9 cellular contexts compared by ENCODE assay signal in genomic region chr6:37695857-37696219, GRCh38. TPM values are rescaled to one million over a fixed set of nuclear protein-coding genes. Genes with fewer than 3 reads are reported as not detected.
DNase-seq lines count a peak whose midpoint lies in the region; ATAC-seq and TF ChIP-seq lines count a peak whose summit lies in the region.
"Had no signal": no experiment of that assay in that cellular context is flagged by ENCODE, and none has a peak within 500 bp of the region (broad histone marks: within the 10 kb centered on the region; RNA-seq: fewer than 3 reads in every experiment).

No MANE protein-coding gene starts in this region.

- no peak for TF ChIP-seq EP300 in SK-N-SH (IDR thresholded peaks at IDR 0.05; ENCODE audit: borderline replicate concordance in 1 of 2, low read depth in 1 of 2, low read length in 1 of 2)

- H3K27ac ChIP-seq in SK-N-SH (ENCODE audit: low read depth in 2 of 2, low read length in 1 of 2) (no peak overlapping the region), iPS-18a (ENCODE audit: low read length) (no peak overlapping the region)

- peaks cover 39% of the 10 kb centered on the region for H3K27me3 Mint-ChIP-seq in activated CD8-positive, alpha-beta T cell treated with anti-CD3 and anti-CD28 coated beads for 36 hours
- H3K27me3 Mint-ChIP-seq in stimulated activated naive CD8-positive, alpha-beta T cell treated with anti-CD3 and anti-CD28 coated beads, Interleukin-15, Interleukin-2, amounts not matched to agents 100 ng/mL and 50 ng/mL, for 24 hours: peaks cover 51% of the 10 kb centered on the region

- H3F3A ChIP-seq in SK-N-SH (replicated peaks; ENCODE audit: insufficient read depth): no peaks in the 10 kb centered on the region

- POLR2A ChIA-PET in SK-N-SH (lab: Yijun Ruan, JAX): no interaction called here
- POLR2A ChIA-PET in activated CD8-positive, alpha-beta T cell treated with anti-CD3 and anti-CD28 coated beads for 36 hours (lab: Charles Lee): no interaction called here

- TF ChIP-seq RAD21 in SK-N-SH (IDR thresholded peaks at IDR 0.05; ENCODE audit: low read length): no peak

- no peak for TF ChIP-seq CTCF in SK-N-SH (IDR thresholded peaks at IDR 0.05)
- no peak for TF ChIP-seq CTCF in activated CD8-positive, alpha-beta T cell treated with anti-CD3 and anti-CD28 coated beads for 36 hours (IDR thresholded peaks at IDR 0.05)

- H3K27me3 ChIP-seq in SK-N-SH (ENCODE audit: insufficient read depth) (no peaks in the 10 kb centered on the region), iPS-18a (ENCODE audit: control insufficient read depth, insufficient read depth, low read length) (peaks cover 85% of the 10 kb centered on the region)

- CTCF ChIA-PET in SK-N-SH (lab: Yijun Ruan, JAX): no interaction called here
- CTCF ChIA-PET in activated CD8-positive, alpha-beta T cell treated with anti-CD3 and anti-CD28 coated beads for 36 hours (lab: Charles Lee): no interaction called here

- H3K27ac Mint-ChIP-seq in activated CD8-positive, alpha-beta T cell treated with anti-CD3 and anti-CD28 coated beads for 36 hours: no peak overlapping the region
- no peak overlapping the region for H3K27ac Mint-ChIP-seq in stimulated activated naive CD8-positive, alpha-beta T cell treated with anti-CD3 and anti-CD28 coated beads, Interleukin-15, Interleukin-2, amounts not matched to agents 100 ng/mL and 50 ng/mL, for 24 hours

- H3K36me3 ChIP-seq in SK-N-SH (replicated peaks in 1 of 2; ENCODE audit: control insufficient read depth in 1 of 2, insufficient read depth in 2 of 2, low read length in 1 of 2) (no peaks in the 10 kb centered on the region), iPS-18a (ENCODE audit: control insufficient read depth, low read depth, low read length) (no peaks in the 10 kb centered on the region)

- H3K9me3 ChIP-seq in SK-N-SH (no peaks in the 10 kb centered on the region), iPS-18a (ENCODE audit: control insufficient read depth, low read depth, low read length) (no peaks in the 10 kb centered on the region)

- H3K9me3 Mint-ChIP-seq in activated CD8-positive, alpha-beta T cell treated with anti-CD3 and anti-CD28 coated beads for 36 hours: no peaks in the 10 kb centered on the region
- no peaks in the 10 kb centered on the region for H3K9me3 Mint-ChIP-seq in stimulated activated naive CD8-positive, alpha-beta T cell treated with anti-CD3 and anti-CD28 coated beads, Interleukin-15, Interleukin-2, amounts not matched to agents 100 ng/mL and 50 ng/mL, for 24 hours

- H3K4me2 ChIP-seq in SK-N-SH: peak overlapping the region; percentile 98

- WGBS in SK-N-SH (ENCODE audit: low lambda C conversion rate): 36% methylated on average over 19 of the region's 19 CpGs

- H2AFZ ChIP-seq in SK-N-SH (ENCODE audit: low read depth): no peak overlapping the region

- peaks cover 4 to 25% of the 10 kb centered on the region in 2 experiments; a peak in 3 of 4 replicates for H3K4me1 ChIP-seq in SK-N-SH (ENCODE audit: control insufficient read depth in 1 of 2, insufficient read depth in 2 of 2, low read depth in 1 of 2, low read length in 1 of 2)
- peaks cover 16% of the 10 kb centered on the region for H3K4me1 ChIP-seq in iPS-18a (ENCODE audit: control insufficient read depth, low read depth, low read length)

- DNase-seq in SK-N-SH (peak; percentile 58), NCI-H128 (lab: John Stamatoyannopoulos, UW; ENCODE audit: unreplicated experiment) (no peak)
- no peak for DNase-seq in activated CD8-positive, alpha-beta T cell treated with anti-CD3 and anti-CD28 coated beads for 36 hours
- no peak for DNase-seq in activated effector memory CD4-positive, alpha-beta T cell treated with anti-CD3 and anti-CD28 coated beads, Interleukin-2, amount 50 U/mL, for 16 hours
- DNase-seq: SIG-M5 had no signal

- no peaks in the 10 kb centered on the region for H3K79me2 ChIP-seq in SK-N-SH (ENCODE audit: insufficient read depth)

- intact Hi-C loops in activated CD8-positive, alpha-beta T cell treated with anti-CD3 and anti-CD28 coated beads for 36 hours (cut with micrococcal nuclease): loop anchor here (5.0 kb wide), 1 partner anchor 796 kb away; no protein-coding TSS in a partner anchor

- H3K4me3 Mint-ChIP-seq in activated CD8-positive, alpha-beta T cell treated with anti-CD3 and anti-CD28 coated beads for 36 hours: peak overlapping the region; percentile 67
- peak overlapping the region; percentile 80 for H3K4me3 Mint-ChIP-seq in stimulated activated naive CD8-positive, alpha-beta T cell treated with anti-CD3 and anti-CD28 coated beads, Interleukin-15, Interleukin-2, amounts not matched to agents 100 ng/mL and 50 ng/mL, for 24 hours

- H3K4me1 Mint-ChIP-seq in activated CD8-positive, alpha-beta T cell treated with anti-CD3 and anti-CD28 coated beads for 36 hours (ENCODE audit: low read depth): peaks cover 15% of the 10 kb centered on the region
- peaks cover 12% of the 10 kb centered on the region for H3K4me1 Mint-ChIP-seq in stimulated activated naive CD8-positive, alpha-beta T cell treated with anti-CD3 and anti-CD28 coated beads, Interleukin-15, Interleukin-2, amounts not matched to agents 100 ng/mL and 50 ng/mL, for 24 hours (ENCODE audit: low read depth)

- H3K9ac ChIP-seq in SK-N-SH: peak overlapping the region; percentile 30; the same call in 1 of the 2 replicates
- H3K9ac ChIP-seq in iPS-18a (ENCODE audit: low read length): no peak overlapping the region

- peaks cover 21% of the 10 kb centered on the region for H4K20me1 ChIP-seq in SK-N-SH (ENCODE audit: insufficient read depth)

- no peaks in the 10 kb centered on the region for H3K9me2 ChIP-seq in SK-N-SH

- ATAC-seq in SK-N-SH treated with all-trans-retinoic acid at 6 μM for 48 hours: no peak
- no peak for ATAC-seq in activated CD8-positive, alpha-beta T cell treated with anti-CD3 and anti-CD28 coated beads for 36 hours
- no peak for ATAC-seq in HG02623 (IDR thresholded peaks at IDR 0.05; ENCODE audit: unreplicated experiment)

- H3K4me3 ChIP-seq in SK-N-SH (ENCODE audit: low read depth in 2 of 2, low read length in 1 of 2) (peak overlapping the region; percentile 69 to 89), iPS-18a (ENCODE audit: low read length) (peak overlapping the region; percentile 73)

- H3K36me3 Mint-ChIP-seq in activated CD8-positive, alpha-beta T cell treated with anti-CD3 and anti-CD28 coated beads for 36 hours (ENCODE audit: low read depth): no peaks in the 10 kb centered on the region
- no peaks in the 10 kb centered on the region for H3K36me3 Mint-ChIP-seq in stimulated activated naive CD8-positive, alpha-beta T cell treated with anti-CD3 and anti-CD28 coated beads, Interleukin-15, Interleukin-2, amounts not matched to agents 100 ng/mL and 50 ng/mL, for 24 hours (ENCODE audit: low read depth)

TF ChIP-seq in SK-N-SH, 30 proteins besides CTCF, POLR2A, EP300 and RAD21 (continues in another document):
- TF ChIP-seq FOSL2 (IDR thresholded peaks at IDR 0.05; ENCODE audit: borderline replicate concordance, low read depth): no peak
- no peak for TF ChIP-seq PBX3 (IDR thresholded peaks at IDR 0.05)

TF ChIP-seq in SK-N-SH treated with all-trans-retinoic acid at 6 μM for 48 hours, 23 proteins besides CTCF, POLR2A, EP300 and RAD21:
- TF ChIP-seq, protein P1, sequence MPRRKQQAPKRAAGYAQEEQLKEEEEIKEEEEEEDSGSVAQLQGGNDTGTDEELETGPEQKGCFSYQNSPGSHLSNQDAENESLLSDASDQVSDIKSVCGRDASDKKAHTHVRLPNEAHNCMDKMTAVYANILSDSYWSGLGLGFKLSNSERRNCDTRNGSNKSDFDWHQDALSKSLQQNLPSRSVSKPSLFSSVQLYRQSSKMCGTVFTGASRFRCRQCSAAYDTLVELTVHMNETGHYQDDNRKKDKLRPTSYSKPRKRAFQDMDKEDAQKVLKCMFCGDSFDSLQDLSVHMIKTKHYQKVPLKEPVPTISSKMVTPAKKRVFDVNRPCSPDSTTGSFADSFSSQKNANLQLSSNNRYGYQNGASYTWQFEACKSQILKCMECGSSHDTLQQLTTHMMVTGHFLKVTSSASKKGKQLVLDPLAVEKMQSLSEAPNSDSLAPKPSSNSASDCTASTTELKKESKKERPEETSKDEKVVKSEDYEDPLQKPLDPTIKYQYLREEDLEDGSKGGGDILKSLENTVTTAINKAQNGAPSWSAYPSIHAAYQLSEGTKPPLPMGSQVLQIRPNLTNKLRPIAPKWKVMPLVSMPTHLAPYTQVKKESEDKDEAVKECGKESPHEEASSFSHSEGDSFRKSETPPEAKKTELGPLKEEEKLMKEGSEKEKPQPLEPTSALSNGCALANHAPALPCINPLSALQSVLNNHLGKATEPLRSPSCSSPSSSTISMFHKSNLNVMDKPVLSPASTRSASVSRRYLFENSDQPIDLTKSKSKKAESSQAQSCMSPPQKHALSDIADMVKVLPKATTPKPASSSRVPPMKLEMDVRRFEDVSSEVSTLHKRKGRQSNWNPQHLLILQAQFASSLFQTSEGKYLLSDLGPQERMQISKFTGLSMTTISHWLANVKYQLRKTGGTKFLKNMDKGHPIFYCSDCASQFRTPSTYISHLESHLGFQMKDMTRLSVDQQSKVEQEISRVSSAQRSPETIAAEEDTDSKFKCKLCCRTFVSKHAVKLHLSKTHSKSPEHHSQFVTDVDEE (CRISPR knock-in tag; IDR thresholded peaks at IDR 0.05): no peak
- TF ChIP-seq BACH2 (CRISPR knock-in tag; IDR thresholded peaks at IDR 0.05; ENCODE audit: borderline replicate concordance) (no peak), ISL1 (CRISPR knock-in tag; IDR thresholded peaks at IDR 0.05) (no peak), PATZ1 (CRISPR knock-in tag; IDR thresholded peaks at IDR 0.05; ENCODE audit: borderline replicate concordance) (no peak), ZFP30 (CRISPR knock-in tag; IDR thresholded peaks at IDR 0.05) (no peak), SNAI2 (CRISPR knock-in tag; IDR thresholded peaks at IDR 0.05) (no peak)

RNA-seq across cellular contexts. Expression of gene MDGA1, which starts 1.8 kb away (rescaled TPM):
- polyA plus RNA-seq in SK-N-SH (2012; rRNA removed): 4.4 and 5.1 TPM in 2 replicates
- 1.5 and 2.0 TPM in 2 replicates for polyA plus RNA-seq in SK-N-SH (2012; cell fraction: cytosol; rRNA removed)
- polyA plus RNA-seq in SK-N-SH (2012; cell fraction: nucleus; rRNA removed): 9.9 and 16.9 TPM in 2 replicates
- 1 to 10 TPM; 1.0 to 2.1 TPM for total RNA-seq in activated CD8-positive, alpha-beta T cell treated with anti-CD3 and anti-CD28 coated beads for 36 hours
